ENCODE assay signal across 19 cellular contexts in the genomic region with DNA sequence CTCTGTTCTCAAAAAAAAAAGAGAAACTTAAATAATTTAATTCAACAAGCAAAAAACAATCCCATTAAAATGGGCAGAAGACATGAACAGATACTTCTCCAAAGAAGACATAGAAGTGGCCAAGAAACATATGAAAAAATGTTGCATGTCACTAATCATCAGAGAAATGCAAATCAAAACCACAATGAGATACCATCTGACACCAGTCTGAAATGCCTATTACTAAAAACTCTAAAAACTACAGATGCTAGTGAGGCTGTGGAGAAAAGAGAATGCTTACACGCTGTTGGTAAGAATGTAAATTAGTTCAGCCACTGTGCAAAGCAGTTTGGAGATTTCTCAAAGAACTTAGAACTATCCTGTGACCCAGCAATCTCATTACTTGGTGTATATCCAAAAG.
DNase-seq lines count a peak whose midpoint lies in the region; ATAC-seq, FAIRE-seq and TF ChIP-seq lines count a peak whose summit lies in the region.
"Had no signal": no experiment of that assay in that cellular context is flagged by ENCODE, and none has a peak within 500 bp of the region (broad histone marks: within the 10 kb centered on the region; RNA-seq: fewer than 3 reads in every experiment).

No MANE protein-coding gene starts in this region.

- TF ChIP-seq CTCF in astrocyte (IDR thresholded peaks at IDR 0.05; ENCODE audit: insufficient read depth, low read depth, low read length) = no peak
- no peak for TF ChIP-seq CTCF in RWPE1 (conservative IDR thresholded peaks at IDR 0.05; ENCODE audit: low read depth)

- ATAC-seq in GM18498 (IDR thresholded peaks at IDR 0.05; ENCODE audit: unreplicated experiment) (peak; percentile 75), HG02623 (IDR thresholded peaks at IDR 0.05; ENCODE audit: unreplicated experiment) (peak; percentile 60), HG03558 (IDR thresholded peaks at IDR 0.05; ENCODE audit: extremely low read depth, unreplicated experiment) (peak; percentile 70)
- ATAC-seq: K562 had no signal

- POLR2A ChIA-PET in RWPE1 (lab: Yijun Ruan, JAX; ENCODE audit: low non-redundant PET) = no interaction called here

- peak; percentile 47 for DNase-seq in astrocyte (ENCODE audit: low read depth)
- DNase-seq in RWPE1 (ENCODE audit: low spot score) = no peak
- DNase-seq in NCI-H226 = no peak
- no peak for DNase-seq in activated CD8-positive, alpha-beta memory T cell treated with anti-CD3 and anti-CD28 coated beads, Interleukin-2, amount 50 U/mL, for 4 hours
- no peak for DNase-seq in HuH-7.5 (ENCODE audit: low spot score)
- DNase-seq: COR-L47, DMS153, HCEC 1CT, NCI-H1092 treated with DMSO at 0.1 percent for 48 hours, NCI-H1694 treated with DMSO at 0.1 percent for 48 hours, NCI-H82, SIG-M5 had no signal

- H3K4me3 Mint-ChIP-seq in astrocyte (ENCODE audit: unreplicated experiment) = no peak overlapping the region

- no peaks in the 10 kb centered on the region for H3K79me2 ChIP-seq in astrocyte (ENCODE audit: insufficient read depth, low read length)

- H3K27ac Mint-ChIP-seq in astrocyte (ENCODE audit: unreplicated experiment) = no peak overlapping the region

- CTCF ChIA-PET in RWPE1 (lab: Yijun Ruan, JAX) = no interaction called here

- no peak overlapping the region for H3K27ac ChIP-seq in astrocyte (ENCODE audit: low read depth, low read length)
- no peak overlapping the region for H3K27ac ChIP-seq in RWPE1
- H3K27ac ChIP-seq: C4-2B, HL-60 had no signal

- no peak overlapping the region for H3K9ac ChIP-seq in astrocyte (ENCODE audit: low read length)

- H3K27me3 Mint-ChIP-seq in astrocyte (ENCODE audit: low read depth, unreplicated experiment) = no peaks in the 10 kb centered on the region

- H3K9me3 ChIP-seq in astrocyte (ENCODE audit: insufficient read depth, low read depth, low read length) = no peaks in the 10 kb centered on the region

- H2AFZ ChIP-seq in astrocyte (ENCODE audit: low read depth, low read length) = no peak overlapping the region

- H3K4me1 ChIP-seq in astrocyte (ENCODE audit: insufficient read depth, low read length) = no peaks in the 10 kb centered on the region

- no peaks in the 10 kb centered on the region for H3K36me3 ChIP-seq in astrocyte (ENCODE audit: insufficient read depth, low read length)

- no peak for FAIRE-seq in astrocyte (lab: Jason Lieb, UNC)
- FAIRE-seq: A204.1, K562 had no signal

- H3K4me3 ChIP-seq in astrocyte (ENCODE audit: insufficient read depth, low read depth, low read length) = no peak overlapping the region
- H3K4me3 ChIP-seq: K562 had no signal

- H3K36me3 Mint-ChIP-seq in astrocyte (ENCODE audit: low read depth, unreplicated experiment) = no peaks in the 10 kb centered on the region

- no peaks in the 10 kb centered on the region for H3K4me1 Mint-ChIP-seq in astrocyte (ENCODE audit: low read depth, unreplicated experiment)

- H3K4me2 ChIP-seq in astrocyte (ENCODE audit: low read length) = no peak overlapping the region

- H3K27me3 ChIP-seq in astrocyte (ENCODE audit: insufficient read depth, low read length) = no peaks in the 10 kb centered on the region

- H4K20me1 ChIP-seq in astrocyte (ENCODE audit: insufficient read depth, low read length) = no peaks in the 10 kb centered on the region

- peaks cover 5% of the 10 kb centered on the region for H3K9me3 Mint-ChIP-seq in astrocyte (ENCODE audit: unreplicated experiment)
